In genomic region chr11:10208045-10208674, GRCh38 we compare ENCODE assay signal across 8 cellular contexts.
DNase-seq lines count a peak whose midpoint lies in the region; ATAC-seq and TF ChIP-seq lines count a peak whose summit lies in the region.

No MANE protein-coding gene starts in this region.

- no peaks in the 10 kb centered on the region for H3K9me3 Mint-ChIP-seq in type B pancreatic cell

- H4K20me1 ChIP-seq in DOHH2 (ENCODE audit: control insufficient read depth, insufficient read depth, low read depth, low read length), result no peaks in the 10 kb centered on the region

- H3K36me3 Mint-ChIP-seq in type B pancreatic cell, result peaks cover 6% of the 10 kb centered on the region

- H3K27ac Mint-ChIP-seq in type B pancreatic cell, result no peak overlapping the region

- no peak overlapping the region for H3K27ac ChIP-seq in DOHH2 (ENCODE audit: low read depth, low read length)

- H3K27me3 Mint-ChIP-seq in type B pancreatic cell, result no peaks in the 10 kb centered on the region

- no peak overlapping the region for H3K4me3 Mint-ChIP-seq in type B pancreatic cell

- TF ChIP-seq CTCF in DOHH2 (IDR thresholded peaks at IDR 0.05; ENCODE audit: low read depth, low read length, poor library complexity, severe bottlenecking) (peak; percentile 71), type B pancreatic cell (conservative IDR thresholded peaks at IDR 0.05) (peak; percentile 86)

- ATAC-seq in HG02981 (IDR thresholded peaks at IDR 0.05; ENCODE audit: unreplicated experiment) (peak; percentile 48), left lobe of liver (peak; percentile 94)

- peaks cover 17% of the 10 kb centered on the region for H3K27me3 ChIP-seq in DOHH2 (ENCODE audit: control insufficient read depth, low read length)

- H3K4me1 Mint-ChIP-seq in type B pancreatic cell (ENCODE audit: unreplicated experiment), result no peaks in the 10 kb centered on the region

- H3K4me1 ChIP-seq in DOHH2 (ENCODE audit: control insufficient read depth, low read length), result 0 out of 2 replicates have a peak, but pooled peaks cover 11% of the 10 kb centered on the region

- H3K9me3 ChIP-seq in DOHH2 (ENCODE audit: control insufficient read depth, insufficient read depth, low read length), result no peaks in the 10 kb centered on the region; the same call in 1 of the 2 replicates

- H3K9me2 ChIP-seq in DOHH2 (replicated peaks; ENCODE audit: control insufficient read depth, low read length), result no peaks in the 10 kb centered on the region

- H3K4me3 ChIP-seq in DOHH2 (ENCODE audit: low read length), result no peak overlapping the region

- no peak overlapping the region for H3K4me2 ChIP-seq in DOHH2 (ENCODE audit: low read length)

- no peaks in the 10 kb centered on the region for H3K36me3 ChIP-seq in DOHH2 (ENCODE audit: control insufficient read depth, low read length)

- no peaks in the 10 kb centered on the region for H3F3A ChIP-seq in DOHH2 (ENCODE audit: control insufficient read depth, insufficient read depth)

- no peaks in the 10 kb centered on the region for H3K79me2 ChIP-seq in DOHH2 (ENCODE audit: control insufficient read depth, low read length)

- DNase-seq in NCI-H82 (lab: John Stamatoyannopoulos, UW) (peak; percentile 55), cerebellar cortex (ENCODE audit: low spot score) (peak; percentile 65), left lobe of liver (ENCODE audit: low spot score) (no peak), type B pancreatic cell (ENCODE audit: extremely low spot score, unreplicated experiment) (no peak), cortex of kidney (lab: John Stamatoyannopoulos, UW) (no peak)
- DNase-seq in activated CD8-positive, alpha-beta memory T cell treated with anti-CD3 and anti-CD28 coated beads for 24 hours, result no peak

Comparison
In these comparisons a context has a peak if more than half of its experiments do, and no peak if none do; other contexts are left out.
1. DNase-seq: peak in NCI-H82 (single experiment) and cerebellar cortex (single experiment); none in left lobe of liver (single experiment), type B pancreatic cell (single experiment), cortex of kidney (single experiment) and activated CD8-positive, alpha-beta memory T cell treated with anti-CD3 and anti-CD28 coated beads for 24 hours (single experiment).